Comparison of ENCODE assay signal across 8 cellular contexts in genomic region chr7:32691923-32692815, GRCh38.
A peak's percentile ranks its signal among the peaks of the same experiment; 100 is the strongest.
DNase-seq lines count a peak whose midpoint lies in the region; ATAC-seq and TF ChIP-seq lines count a peak whose summit lies in the region.
"Not testable (repeated sequence)": the region's sequence is repeated elsewhere in the genome, so short reads cannot be mapped to it uniquely, and the experiment has no call there.

No MANE protein-coding gene starts in this region.

- H3K27me3 ChIP-seq in thyroid gland = not testable (repeated sequence)

- TF ChIP-seq POLR2A in thyroid gland (IDR thresholded peaks at IDR 0.05) = not testable (repeated sequence)

- peak in 3 of 6 experiments; percentile 11 to 37 (median 33) for TF ChIP-seq CTCF in thyroid gland (IDR thresholded peaks at IDR 0.05)

- WGBS in thyroid gland, 2 donors = 37 to 40% methylated on average over 7 of the region's 7 CpGs

- not testable (repeated sequence) for H3K36me3 ChIP-seq in thyroid gland

- peak; percentile 73 for DNase-seq in GF-D8 (lab: John Stamatoyannopoulos, UW)
- peak; percentile 54 for DNase-seq in NOMO-1 treated with dmso at 0.1 percent for 144 hours (lab: John Stamatoyannopoulos, UW; ENCODE audit: unreplicated experiment)
- peak; percentile 18 for DNase-seq in activated CD8-positive, alpha-beta memory T cell treated with anti-CD3 and anti-CD28 coated beads, Interleukin-2, amount 50 U/mL, for 4 hours
- peak; percentile 34 for DNase-seq in midbrain (lab: John Stamatoyannopoulos, UW)
- DNase-seq in thyroid gland = peak; percentile 38 to 51

- ATAC-seq in GM21619 (IDR thresholded peaks at IDR 0.05; ENCODE audit: unreplicated experiment) (peak; percentile 81), HG03442 (IDR thresholded peaks at IDR 0.05; ENCODE audit: unreplicated experiment) (peak; percentile 78), esophagus mucosa (peak; percentile 82)

- intact Hi-C loops in thyroid gland (cut with DNase I) = not testable (repeated sequence)

- not testable (repeated sequence) for H3K9me3 ChIP-seq in thyroid gland

- not testable (repeated sequence) for H3K4me3 ChIP-seq in thyroid gland (replicated peaks in 1 of 3)

- H3K27ac ChIP-seq in thyroid gland = not testable (repeated sequence)

- H3K4me1 ChIP-seq in thyroid gland = not testable (repeated sequence)

Comparison
In these comparisons a context has a peak if more than half of its experiments do, and no peak if none do; other contexts are left out.
1. DNase-seq: peak in every context shown above with its lines; median percentile 73 in GF-D8; 54 in NOMO-1 treated with dmso at 0.1 percent for 144 hours; 44 in thyroid gland; 34 in midbrain; 18 in activated CD8-positive, alpha-beta memory T cell treated with anti-CD3 and anti-CD28 coated beads, Interleukin-2, amount 50 U/mL, for 4 hours.